ENCODE assay signal across 23 cellular contexts in the genomic region with DNA sequence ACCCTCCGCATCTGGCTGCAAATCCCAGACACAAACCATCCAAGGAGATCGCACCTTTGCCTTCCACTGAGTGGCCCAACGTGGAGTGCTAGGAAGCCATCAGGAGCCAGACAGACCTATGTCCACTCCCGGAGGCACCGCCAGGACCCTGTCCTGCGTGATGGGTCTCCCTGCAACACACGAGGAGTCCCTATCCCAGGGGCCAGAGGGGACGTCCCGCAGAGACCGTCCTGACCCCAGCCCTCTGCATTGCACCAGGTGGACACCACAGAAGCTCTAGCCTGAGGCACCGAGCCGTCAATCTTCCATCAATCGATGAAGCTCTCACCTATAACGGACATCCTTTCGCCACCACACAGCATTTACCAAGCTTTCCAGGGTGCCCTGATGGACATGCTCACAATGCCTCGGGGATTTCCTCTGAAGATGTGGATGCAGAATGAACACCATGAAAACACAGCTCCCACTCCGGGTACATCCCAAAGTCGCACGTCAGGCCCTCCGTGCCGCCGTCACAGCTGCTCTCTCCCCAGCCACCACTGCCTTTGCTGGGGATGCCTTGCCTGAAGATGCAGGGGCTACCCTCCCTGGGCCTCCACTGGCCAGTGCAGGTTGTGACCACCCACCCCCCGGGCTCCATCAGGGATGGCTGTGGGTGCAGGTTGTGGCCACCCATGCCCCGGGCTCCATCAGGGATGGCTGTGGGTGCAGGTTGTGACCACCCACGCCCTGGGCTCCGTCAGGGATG. TPM values are rescaled to one million over a fixed set of nuclear protein-coding genes. Genes with fewer than 3 reads are reported as not detected.
"Had no signal": no experiment of that assay in that cellular context is flagged by ENCODE, and none has a peak within 500 bp of the region (broad histone marks: within the 10 kb centered on the region; RNA-seq: fewer than 3 reads in every experiment).

No MANE protein-coding gene starts in this region.

- H3K9ac ChIP-seq: KMS-11 had no signal

- H3K36me3 Mint-ChIP-seq: IgD-negative memory B cell had no signal

- H3K4me2 ChIP-seq: KMS-11 had no signal

- DNase-seq: Kasumi-1, MM.1S, NCI-H1092 treated with DMSO at 0.1 percent for 48 hours, NCI-H1436, NCI-H187, NCI-H2029, NCI-H2081 treated with DMSO at 0.1 percent for 48 hours, NCI-H2171, NCI-H226, NCI-H446, NCI-H510A, NCI-H524 treated with DMSO at 0.1 percent for 48 hours, NCI-H69, NCI-H774, PC-3, SHP77 treated with DMSO at 0.1 percent for 48 hours, SJCRH30 had no signal

- H3K4me1 ChIP-seq: SJCRH30 had no signal

- H3K4me3 ChIP-seq: K562, SJCRH30 had no signal

- FAIRE-seq: K562 had no signal

- H3K27ac ChIP-seq: KMS-11, RWPE1, SJCRH30 had no signal

- H3K9me3 ChIP-seq: SJCRH30 had no signal

- H3K36me3 ChIP-seq: SJCRH30 had no signal

- ATAC-seq: K562, Panc1, PC-3, SK-N-SH treated with all-trans-retinoic acid at 6 μM for 48 hours had no signal

RNA-seq across cellular contexts. Expression of a gene that starts 54.1 kb away (rescaled TPM):
- total RNA-seq: K562 had no signal
